ENCODE assay signal across 29 cellular contexts in genomic region chr12:16675438-16675837, GRCh38.
DNase-seq lines count a peak whose midpoint lies in the region; ATAC-seq, FAIRE-seq and TF ChIP-seq lines count a peak whose summit lies in the region.
"Had no signal": no experiment of that assay in that cellular context is flagged by ENCODE, and none has a peak within 500 bp of the region (broad histone marks: within the 10 kb centered on the region; RNA-seq: fewer than 3 reads in every experiment).

No MANE protein-coding gene starts in this region.

- H3K14ac ChIP-seq in mesenchymal stem cell (ENCODE audit: low read length in 2 of 2): no peak overlapping the region

- H3K4me1 Mint-ChIP-seq in endothelial cell (ENCODE audit: unreplicated experiment): no peaks in the 10 kb centered on the region

- ATAC-seq in GM21717 (IDR thresholded peaks at IDR 0.05; ENCODE audit: unreplicated experiment): peak; percentile 83
- ATAC-seq: HepG2, PC-3, Right ventricle myocardium inferior, SK-N-SH treated with all-trans-retinoic acid at 6 μM for 48 hours had no signal

- no peaks in the 10 kb centered on the region for H3K9me3 Mint-ChIP-seq in endothelial cell (ENCODE audit: unreplicated experiment)

- TF ChIP-seq CTCF in MM.1S (IDR thresholded peaks at IDR 0.05; ENCODE audit: low read length) (no peak), endothelial cell (IDR thresholded peaks at IDR 0.05; ENCODE audit: unreplicated experiment) (peak; percentile 2), osteoblast (IDR thresholded peaks at IDR 0.05; ENCODE audit: extremely low read depth, low read depth, low read length) (no peak)

- no peaks in the 10 kb centered on the region for H3K9me2 ChIP-seq in MM.1S (replicated peaks; ENCODE audit: insufficient read depth, low read length)

- H2AFZ ChIP-seq in MM.1S (ENCODE audit: low read length): no peak overlapping the region
- no peak overlapping the region for H2AFZ ChIP-seq in mesenchymal stem cell (ENCODE audit: low read depth, low read length)
- no peak overlapping the region for H2AFZ ChIP-seq in osteoblast (ENCODE audit: low read length)

- no peak overlapping the region for H2BK5ac ChIP-seq in mesenchymal stem cell (ENCODE audit: low read depth, low read length, poor library complexity, severe bottlenecking)

- DNase-seq in NOMO-1 treated with DMSO at 0.1 percent for 48 hours (lab: John Stamatoyannopoulos, UW; ENCODE audit: unreplicated experiment) (peak; percentile 7), NOMO-1 (lab: John Stamatoyannopoulos, UW; ENCODE audit: unreplicated experiment in 2 of 2) (no peak), MM.1S (no peak), endothelial cell (ENCODE audit: low spot score) (no peak), small intestine (no peak), mesenchymal stem cell (no peak), osteoblast (ENCODE audit: insufficient read length, low spot score, missing footprints) (no peak)
- DNase-seq: 8988T, ACHN, Calu3, DMS153, DND-41, HCEC 1CT, Kasumi-1, NCI-H1048, NCI-H1417, NCI-H1694, NCI-H2029 treated with DMSO at 0.1 percent for 48 hours, NCI-H2227 treated with DMSO at 0.1 percent for 48 hours, NCI-H526 treated with DMSO at 0.1 percent for 48 hours, PC-3, SJCRH30, T-helper 2 cell had no signal

- no peak overlapping the region for H2BK12ac ChIP-seq in mesenchymal stem cell (ENCODE audit: low read length in 2 of 2)

- H4K20me1 ChIP-seq in MM.1S (ENCODE audit: insufficient read depth, low read length): no peaks in the 10 kb centered on the region
- H4K20me1 ChIP-seq in osteoblast (ENCODE audit: insufficient read depth, low read length): no peaks in the 10 kb centered on the region

- H2BK15ac ChIP-seq in mesenchymal stem cell (ENCODE audit: low read depth, poor library complexity, severe bottlenecking): no peak overlapping the region

- H3K36me3 Mint-ChIP-seq in endothelial cell (ENCODE audit: low read depth, unreplicated experiment): no peaks in the 10 kb centered on the region

- no peak overlapping the region for H4K8ac ChIP-seq in mesenchymal stem cell (ENCODE audit: low read length)

- H2AK5ac ChIP-seq in mesenchymal stem cell (ENCODE audit: low read length, severe bottlenecking): no peak overlapping the region

- no peak for FAIRE-seq in small intestine (lab: Jason Lieb, UNC)
- FAIRE-seq: GM19239, H1, HepG2 had no signal

- H3K4ac ChIP-seq in mesenchymal stem cell (ENCODE audit: low read depth in 1 of 2, low read length in 2 of 2): no peak overlapping the region

- H3K4me2 ChIP-seq in MM.1S (ENCODE audit: low read depth, low read length): peak overlapping the region; percentile 2; the same call in 1 of the 2 replicates
- no peak overlapping the region for H3K4me2 ChIP-seq in mesenchymal stem cell (ENCODE audit: low read length, poor library complexity, severe bottlenecking)
- H3K4me2 ChIP-seq in osteoblast (ENCODE audit: insufficient read depth, low read length): no peak overlapping the region

- H3K4me3 ChIP-seq in MM.1S (ENCODE audit: low read length) (no peak overlapping the region), small intestine (ENCODE audit: low read depth in 1 of 2, low read length in 2 of 2) (no peak overlapping the region), mesenchymal stem cell (ENCODE audit: insufficient read depth in 1 of 2, low read depth in 1 of 2, low read length in 2 of 2) (no peak overlapping the region), osteoblast (ENCODE audit: insufficient read depth, low read length) (no peak overlapping the region)
- H3K4me3 ChIP-seq: SJCRH30 had no signal

- H3F3A ChIP-seq in MM.1S (ENCODE audit: insufficient read depth, low read length): no peaks in the 10 kb centered on the region

- H3K9me3 ChIP-seq in MM.1S (replicated peaks; ENCODE audit: insufficient read depth, low read length): no peaks in the 10 kb centered on the region
- H3K9me3 ChIP-seq in small intestine (ENCODE audit: control insufficient read depth, low read depth): no peaks in the 10 kb centered on the region
- H3K9me3 ChIP-seq in mesenchymal stem cell (ENCODE audit: control insufficient read depth, low read length): no peaks in the 10 kb centered on the region
- no peaks in the 10 kb centered on the region for H3K9me3 ChIP-seq in osteoblast (ENCODE audit: low read depth, low read length)
- H3K9me3 ChIP-seq: SJCRH30 had no signal

- H3K79me2 ChIP-seq in MM.1S (ENCODE audit: low read length) (no peaks in the 10 kb centered on the region), osteoblast (ENCODE audit: insufficient read depth, low read length) (no peaks in the 10 kb centered on the region)

- no peak overlapping the region for H3K23ac ChIP-seq in mesenchymal stem cell (ENCODE audit: low read length in 2 of 2)

- H4K91ac ChIP-seq in mesenchymal stem cell (ENCODE audit: low read length): no peak overlapping the region

- no peak overlapping the region for H3K27ac Mint-ChIP-seq in endothelial cell (ENCODE audit: unreplicated experiment)

- H3K27me3 ChIP-seq in MM.1S (replicated peaks; ENCODE audit: insufficient read depth, low read length): no peaks in the 10 kb centered on the region
- H3K27me3 ChIP-seq in small intestine (ENCODE audit: control insufficient read depth in 2 of 2, insufficient read depth in 2 of 2, low read length in 2 of 2): no peaks in the 10 kb centered on the region
- H3K27me3 ChIP-seq in mesenchymal stem cell (ENCODE audit: control insufficient read depth in 1 of 2, insufficient read depth in 1 of 2, low read length in 2 of 2): no peaks in the 10 kb centered on the region
- no peaks in the 10 kb centered on the region for H3K27me3 ChIP-seq in osteoblast (ENCODE audit: insufficient read depth, low read length)
- H3K27me3 ChIP-seq: SJCRH30 had no signal

- H3K27ac ChIP-seq in MM.1S (ENCODE audit: low read length) (no peak overlapping the region), small intestine (ENCODE audit: low read depth in 1 of 2, low read length in 1 of 2) (no peak overlapping the region), mesenchymal stem cell (ENCODE audit: low read length, poor library complexity, severe bottlenecking) (no peak overlapping the region), osteoblast (ENCODE audit: low read depth, low read length) (no peak overlapping the region)
- H3K27ac ChIP-seq: SJCRH30 had no signal

- WGBS in small intestine, 3 donors: 28 to 40% (median 38%) methylated on average over 3 of the region's 3 CpGs
- WGBS in mesenchymal stem cell: 100% methylated on average over 1 of the region's 3 CpGs

- no peak overlapping the region for H3K9ac ChIP-seq in MM.1S (ENCODE audit: low read length)
- no peak overlapping the region for H3K9ac ChIP-seq in mesenchymal stem cell (ENCODE audit: low read length)

- H3K4me3 Mint-ChIP-seq in endothelial cell (ENCODE audit: unreplicated experiment): no peak overlapping the region

- H2BK120ac ChIP-seq in mesenchymal stem cell (ENCODE audit: low read depth, low read length): no peak overlapping the region

- H3K4me1 ChIP-seq in MM.1S (ENCODE audit: low read length) (no peaks in the 10 kb centered on the region), small intestine (ENCODE audit: control insufficient read depth in 2 of 2, insufficient read depth in 1 of 2, low read depth in 1 of 2, low read length in 1 of 2) (no peaks in the 10 kb centered on the region), mesenchymal stem cell (ENCODE audit: control insufficient read depth, insufficient read depth, low read depth, low read length) (no peaks in the 10 kb centered on the region), osteoblast (ENCODE audit: insufficient read depth, low read length) (no peaks in the 10 kb centered on the region)
- H3K4me1 ChIP-seq: SJCRH30 had no signal

- no peak overlapping the region for H3K18ac ChIP-seq in mesenchymal stem cell (ENCODE audit: low read depth in 1 of 2, low read length in 2 of 2)

- H3K36me3 ChIP-seq in MM.1S (replicated peaks; ENCODE audit: insufficient read depth, low read length): no peaks in the 10 kb centered on the region
- no peaks in the 10 kb centered on the region for H3K36me3 ChIP-seq in small intestine (ENCODE audit: control insufficient read depth in 2 of 2, insufficient read depth in 2 of 2, low read length in 2 of 2)
- no peaks in the 10 kb centered on the region for H3K36me3 ChIP-seq in mesenchymal stem cell (ENCODE audit: control insufficient read depth in 1 of 2, insufficient read depth in 2 of 2, low read depth in 1 of 2, low read length in 2 of 2)
- H3K36me3 ChIP-seq in osteoblast (ENCODE audit: insufficient read depth, low read length): no peaks in the 10 kb centered on the region
- H3K36me3 ChIP-seq: SJCRH30 had no signal

- H3K79me1 ChIP-seq in mesenchymal stem cell (replicated peaks; ENCODE audit: low read length, poor library complexity, severe bottlenecking): no peaks in the 10 kb centered on the region

- no peaks in the 10 kb centered on the region for H3K27me3 Mint-ChIP-seq in endothelial cell (ENCODE audit: unreplicated experiment)
